In the genomic region with DNA sequence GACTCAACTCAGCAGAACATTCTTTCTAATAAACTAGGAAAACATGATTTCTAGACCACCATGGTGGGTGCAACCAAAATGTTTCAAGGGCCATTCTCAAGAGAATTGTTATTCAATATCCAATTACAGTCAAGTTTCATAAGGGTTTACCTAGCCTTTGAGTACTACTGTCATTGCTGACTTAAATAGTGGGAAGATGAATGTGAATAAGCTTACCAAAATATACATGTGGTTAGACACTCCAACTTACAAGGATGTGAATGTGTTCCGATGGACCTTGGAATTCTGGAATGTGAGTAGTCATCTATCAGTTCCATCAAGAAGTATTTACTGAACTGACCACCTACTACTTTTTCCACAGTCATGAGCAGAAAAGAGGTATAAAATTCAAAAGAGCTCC, we compare ENCODE assay signal across 1 cellular context.
TF ChIP-seq lines count a peak whose summit lies in the region.

No MANE protein-coding gene starts in this region.

TF ChIP-seq in IMR-90, 13 proteins besides CTCF, POLR2A, EP300 and RAD21:
- TF ChIP-seq MAZ (IDR thresholded peaks at IDR 0.05; ENCODE audit: borderline replicate concordance, low read depth, low read length) (no peak), MAFK (IDR thresholded peaks at IDR 0.05; ENCODE audit: low read depth, low read length) (0 out of 2 replicates have a peak, but pooled peaks have one; percentile 3)
